ENCODE assay signal across 31 cellular contexts in genomic region chr7:66535414-66536329, GRCh38.
A peak's percentile ranks its signal among the peaks of the same experiment; 100 is the strongest.
DNase-seq lines count a peak whose midpoint lies in the region; ATAC-seq, FAIRE-seq and TF ChIP-seq lines count a peak whose summit lies in the region.
"Had no signal": no experiment of that assay in that cellular context is flagged by ENCODE, and none has a peak within 500 bp of the region (broad histone marks: within the 10 kb centered on the region; RNA-seq: fewer than 3 reads in every experiment).

No MANE protein-coding gene starts in this region.

- H3K27me3 Mint-ChIP-seq in Caco-2 (ENCODE audit: insufficient read depth, unreplicated experiment) (no peaks in the 10 kb centered on the region), progenitor cell of endocrine pancreas (no peaks in the 10 kb centered on the region)
- H3K27me3 Mint-ChIP-seq: activated CD4-positive, alpha-beta T cell treated with anti-CD3 and anti-CD28 coated beads, Interleukin-2, amount 10 ng/mL, durations not matched to agents 7 days and 5 days had no signal

- H3K4me3 ChIP-seq in Caco-2 (ENCODE audit: low read depth, low read length) (no peak overlapping the region), Panc1 (ENCODE audit: low read depth in 2 of 2, low read length in 2 of 2) (no peak overlapping the region), hepatocyte (no peak overlapping the region), Peyer's patch (no peak overlapping the region)
- H3K4me3 ChIP-seq: coronary artery, lung had no signal

- 67% methylated on average over 15 of the region's 15 CpGs for WGBS in hepatocyte (ENCODE audit: low lambda C conversion rate, missing lambda C conversion rate)

- H3K4me2 ChIP-seq in hepatocyte = peak overlapping the region; percentile 31

- no TSS peak for BruUV-seq in Caco-2 (replicated peaks; lab: Mats Ljungman, UMichigan)
- TSS peak; percentile 40 for BruUV-seq in Panc1 (replicated peaks; lab: Mats Ljungman, UMichigan)

- H3K27ac ChIP-seq in Panc1 (ENCODE audit: low read length) (no peak overlapping the region), hepatocyte (peak overlapping the region; percentile 67), Peyer's patch (no peak overlapping the region)
- H3K27ac ChIP-seq: coronary artery, parathyroid adenoma had no signal

- H3K79me2 ChIP-seq in hepatocyte = no peaks in the 10 kb centered on the region
- H3K79me2 ChIP-seq: parathyroid adenoma had no signal

- DNase-seq in Caco-2 = peak in 1 of 2 experiments; percentile 60
- DNase-seq in Panc1 (ENCODE audit: low read depth, low spot score) = no peak
- DNase-seq in hepatocyte (ENCODE audit: low spot score) = peak; percentile 52
- DNase-seq in progenitor cell of endocrine pancreas (ENCODE audit: low spot score, unreplicated experiment) = no peak
- no peak for DNase-seq in Peyer's patch
- no peak for DNase-seq in activated CD4-positive, alpha-beta T cell treated with anti-CD3 and anti-CD28 coated beads for 1 hour
- no peak for DNase-seq in stimulated activated CD4-positive, alpha-beta T cell treated with anti-CD3 and anti-CD28 coated beads, Interleukin-4, amount 100 ng/mL, for 1 hour
- DNase-seq in GM12892 (ENCODE audit: insufficient read length) = no peak
- DNase-seq: activated CD4-positive, alpha-beta T cell treated with anti-CD3 and anti-CD28 coated beads, Interleukin-2, amount 10 ng/mL, durations not matched to agents 7 days and 5 days; activated naive CD4-positive, alpha-beta T cell treated with anti-CD3 and anti-CD28 coated beads for 36 hours; activated T-cell treated with anti-CD3 and anti-CD28 coated beads, Interleukin-2, amount 50 U/mL, for 72 hours; amniotic stem cell; CD8-positive, alpha-beta T cell; DMS153; effector memory CD4-positive, alpha-beta T cell; glutamatergic neuron; H7; kidney; MM.1S; NCI-H2029; NCI-H226; NCI-H69; RPMI8226; stimulated activated naive CD4-positive, alpha-beta T cell treated with Interleukin-2 at 50 U/mL for 16 hours; T-helper 1 cell had no signal

- H3K4me1 ChIP-seq in Caco-2 (0 out of 2 replicates have a peak, but pooled peaks cover 8% of the 10 kb centered on the region), Panc1 (ENCODE audit: control insufficient read depth, insufficient read depth, low read length) (no peaks in the 10 kb centered on the region), hepatocyte (ENCODE audit: insufficient read depth) (peaks cover 13% of the 10 kb centered on the region), Peyer's patch (no peaks in the 10 kb centered on the region)
- H3K4me1 ChIP-seq: parathyroid adenoma had no signal

- TF ChIP-seq POLR2A in Peyer's patch (IDR thresholded peaks at IDR 0.05) (no peak), GM12892 (IDR thresholded peaks at IDR 0.05; ENCODE audit: low read depth, low read length) (no peak)

- H3K9me3 ChIP-seq in Caco-2 = no peaks in the 10 kb centered on the region
- H3K9me3 ChIP-seq in Panc1 (ENCODE audit: control insufficient read depth, insufficient read depth, low read depth, low read length) = no peaks in the 10 kb centered on the region
- no peaks in the 10 kb centered on the region for H3K9me3 ChIP-seq in hepatocyte (ENCODE audit: low read depth)
- H3K9me3 ChIP-seq in Peyer's patch = no peaks in the 10 kb centered on the region

- no peak for TF ChIP-seq CTCF in Caco-2 (IDR thresholded peaks at IDR 0.05; ENCODE audit: insufficient read depth in 1 of 2, low read depth in 1 of 2, low read length in 1 of 2, severe bottlenecking in 1 of 2, unreplicated experiment in 1 of 2)
- TF ChIP-seq CTCF in Panc1 (IDR thresholded peaks at IDR 0.05) = no peak
- no peak for TF ChIP-seq CTCF in hepatocyte (IDR thresholded peaks at IDR 0.05; ENCODE audit: poor library complexity)
- TF ChIP-seq CTCF in progenitor cell of endocrine pancreas (IDR thresholded peaks at IDR 0.05; ENCODE audit: unreplicated experiment) = no peak
- no peak for TF ChIP-seq CTCF in Peyer's patch (IDR thresholded peaks at IDR 0.05)

- CTCF ChIA-PET in Caco-2 (lab: Charles Lee) (interaction anchor here (0.6 to 1.2 kb wide), 3 partner anchors 30 to 198 kb away, joined by 3 to 4 read pairs (median 3); no protein-coding TSS in a partner anchor), Panc1 (lab: Charles Lee) (interaction anchor here (0.6 kb wide), 1 partner anchor 72 kb away, joined by 5 read pairs; no protein-coding TSS in a partner anchor)

- no peak overlapping the region for H3K4me3 Mint-ChIP-seq in Caco-2 (ENCODE audit: unreplicated experiment)
- H3K4me3 Mint-ChIP-seq in progenitor cell of endocrine pancreas (ENCODE audit: low read depth) = no peak overlapping the region
- H3K4me3 Mint-ChIP-seq: activated CD4-positive, alpha-beta T cell treated with anti-CD3 and anti-CD28 coated beads, Interleukin-2, amount 10 ng/mL, durations not matched to agents 7 days and 5 days; activated naive CD4-positive, alpha-beta T cell treated with anti-CD3 and anti-CD28 coated beads for 36 hours; activated T-cell treated with anti-CD3 and anti-CD28 coated beads, Interleukin-2, amount 50 U/mL, for 72 hours; CD8-positive, alpha-beta T cell; nephron had no signal

- in situ Hi-C loops in Panc1 (cut with HindIII; ENCODE audit: low pct_unique_long_range_greater_than_20kb, low sequenced_read_pairs) = no loop called here

- H3K27me3 ChIP-seq in Caco-2 (replicated peaks; ENCODE audit: control insufficient read depth, insufficient read depth, low read length) (no peaks in the 10 kb centered on the region), Panc1 (ENCODE audit: control insufficient read depth, insufficient read depth, low read length) (no peaks in the 10 kb centered on the region), hepatocyte (no peaks in the 10 kb centered on the region), Peyer's patch (no peaks in the 10 kb centered on the region)

- POLR2A ChIA-PET in Caco-2 (lab: Charles Lee) (no interaction called here), Panc1 (lab: Charles Lee) (no interaction called here)

- H3K36me3 ChIP-seq in Caco-2 (ENCODE audit: control insufficient read depth, insufficient read depth, low read length) = peaks cover 2% of the 10 kb centered on the region
- no peaks in the 10 kb centered on the region for H3K36me3 ChIP-seq in Panc1 (ENCODE audit: control insufficient read depth, insufficient read depth, low read length)
- H3K36me3 ChIP-seq in hepatocyte (replicated peaks; ENCODE audit: insufficient read depth, low read depth) = no peaks in the 10 kb centered on the region
- no peaks in the 10 kb centered on the region for H3K36me3 ChIP-seq in Peyer's patch

- H3K36me3 Mint-ChIP-seq in Caco-2 (ENCODE audit: insufficient read depth, unreplicated experiment) = peaks cover 49% of the 10 kb centered on the region
- peaks cover 1% of the 10 kb centered on the region for H3K36me3 Mint-ChIP-seq in progenitor cell of endocrine pancreas (ENCODE audit: insufficient read depth)

- peaks cover 9% of the 10 kb centered on the region for H3K4me1 Mint-ChIP-seq in Caco-2 (ENCODE audit: low read depth, unreplicated experiment)
- peaks cover 5% of the 10 kb centered on the region for H3K4me1 Mint-ChIP-seq in progenitor cell of endocrine pancreas (ENCODE audit: low read depth)
- H3K4me1 Mint-ChIP-seq: activated CD4-positive, alpha-beta T cell treated with anti-CD3 and anti-CD28 coated beads, Interleukin-2, amount 10 ng/mL, durations not matched to agents 7 days and 5 days; nephron had no signal

- intact Hi-C loops in Caco-2 (cut with micrococcal nuclease; ENCODE audit: unreplicated experiment) = no loop called here
- intact Hi-C loops in Panc1 (cut with micrococcal nuclease; ENCODE audit: unreplicated experiment) = no loop called here

- FAIRE-seq in GM12892 (lab: Jason Lieb, UNC) = no peak
- FAIRE-seq: bronchial epithelial cell, kidney had no signal

- no peak overlapping the region for H2AFZ ChIP-seq in hepatocyte
- H2AFZ ChIP-seq: parathyroid adenoma had no signal

- no peaks in the 10 kb centered on the region for H3K9me2 ChIP-seq in hepatocyte (replicated peaks; ENCODE audit: insufficient read depth)

- no peaks in the 10 kb centered on the region for H4K20me1 ChIP-seq in hepatocyte (ENCODE audit: insufficient read depth, poor library complexity, severe bottlenecking)

- ATAC-seq in Panc1 = no peak
- ATAC-seq: activated T-cell treated with anti-CD3 and anti-CD28 coated beads, Interleukin-2, amount 50 U/mL, for 72 hours; CD8-positive, alpha-beta T cell; right cardiac atrium had no signal

- no peaks in the 10 kb centered on the region for H3K9me3 Mint-ChIP-seq in Caco-2 (ENCODE audit: unreplicated experiment)
- H3K9me3 Mint-ChIP-seq in progenitor cell of endocrine pancreas (ENCODE audit: low read depth) = no peaks in the 10 kb centered on the region
- H3K9me3 Mint-ChIP-seq: activated CD4-positive, alpha-beta T cell treated with anti-CD3 and anti-CD28 coated beads, Interleukin-2, amount 10 ng/mL, durations not matched to agents 7 days and 5 days; activated naive CD4-positive, alpha-beta T cell treated with anti-CD3 and anti-CD28 coated beads for 36 hours; activated T-cell treated with anti-CD3 and anti-CD28 coated beads, Interleukin-2, amount 50 U/mL, for 72 hours; CD8-positive, alpha-beta T cell; nephron had no signal

- H3K27ac Mint-ChIP-seq in Caco-2 (ENCODE audit: unreplicated experiment) (peak overlapping the region; percentile 22), progenitor cell of endocrine pancreas (peak overlapping the region; percentile 22)
- H3K27ac Mint-ChIP-seq: activated CD4-positive, alpha-beta T cell treated with anti-CD3 and anti-CD28 coated beads, Interleukin-2, amount 10 ng/mL, durations not matched to agents 7 days and 5 days; activated naive CD4-positive, alpha-beta T cell treated with anti-CD3 and anti-CD28 coated beads for 36 hours; activated T-cell treated with anti-CD3 and anti-CD28 coated beads, Interleukin-2, amount 50 U/mL, for 72 hours; CD8-positive, alpha-beta T cell had no signal
